8 cellular contexts compared by ENCODE assay signal in the genomic region with DNA sequence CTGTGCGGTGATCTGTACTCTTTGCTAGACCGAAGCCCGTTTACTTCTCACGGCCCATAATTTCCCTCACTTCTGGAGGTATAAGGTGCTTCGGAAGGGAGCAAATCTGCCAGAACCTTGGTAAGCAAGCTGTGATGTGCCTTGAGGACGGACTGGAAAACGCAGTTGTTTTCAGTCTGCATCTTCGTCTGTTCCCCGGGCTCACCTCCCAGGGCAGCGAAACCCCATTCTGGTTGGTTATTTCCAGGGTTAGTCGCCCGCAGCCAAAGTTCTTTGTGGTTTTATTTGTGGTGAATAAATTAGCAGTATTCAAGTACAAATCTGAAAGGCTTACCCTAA. TPM values are rescaled to one million over a fixed set of nuclear protein-coding genes. Genes with fewer than 3 reads are reported as not detected.
DNase-seq lines count a peak whose midpoint lies in the region; ATAC-seq and TF ChIP-seq lines count a peak whose summit lies in the region.

No MANE protein-coding gene starts in this region.

- H3K27ac ChIP-seq in HEK293 (ENCODE audit: extremely low read depth, low read depth, low read length) (peak overlapping the region; percentile 79; the same call in 1 of the 2 replicates), OCI-LY1 (ENCODE audit: low read depth, low read length, poor library complexity, severe bottlenecking) (no peak overlapping the region), mesendoderm (ENCODE audit: low read depth, low read length) (no peak overlapping the region)

- H3F3A ChIP-seq in OCI-LY1 (ENCODE audit: insufficient read depth, low read length) = no peaks in the 10 kb centered on the region

- H3K79me2 ChIP-seq in OCI-LY1 (ENCODE audit: insufficient read depth, low read length) (peaks cover 12% of the 10 kb centered on the region), mesendoderm (ENCODE audit: control insufficient read depth, insufficient read depth, low read length) (peaks cover 2% of the 10 kb centered on the region)

- peak overlapping the region; percentile 94 for H3K9ac ChIP-seq in OCI-LY1 (ENCODE audit: low read length)
- H3K9ac ChIP-seq in mesendoderm (ENCODE audit: low read length) = peak overlapping the region; percentile 93

- H3K56ac ChIP-seq in mesendoderm (ENCODE audit: low read length) = peak overlapping the region; percentile 95

- H3K18ac ChIP-seq in mesendoderm (ENCODE audit: low read length) = no peak overlapping the region

- peak overlapping the region; percentile 94 for H3K27ac Mint-ChIP-seq in chondrocyte (ENCODE audit: unreplicated experiment)

- DNase-seq in chondrocyte (ENCODE audit: low spot score) (no peak), mesendoderm (no peak), GDM1 (lab: John Stamatoyannopoulos, UW) (no peak), cortex of kidney (lab: John Stamatoyannopoulos, UW) (no peak)

- ATAC-seq in GM18858 (IDR thresholded peaks at IDR 0.05; ENCODE audit: unreplicated experiment) = peak; percentile 16
- ATAC-seq in HG02623 (IDR thresholded peaks at IDR 0.05; ENCODE audit: unreplicated experiment) = no peak

- H3K4me3 Mint-ChIP-seq in chondrocyte (ENCODE audit: unreplicated experiment) = peak overlapping the region; percentile 99

- no peaks in the 10 kb centered on the region for H3K27me3 Mint-ChIP-seq in chondrocyte (ENCODE audit: low read depth)

- H3K23ac ChIP-seq in mesendoderm (ENCODE audit: low read length) = no peak overlapping the region

- H3K27me3 ChIP-seq in OCI-LY1 (ENCODE audit: insufficient read depth, low read length) (no peaks in the 10 kb centered on the region), mesendoderm (ENCODE audit: insufficient read depth, low read length, poor library complexity) (no peaks in the 10 kb centered on the region)

- no peak overlapping the region for H2AFZ ChIP-seq in OCI-LY1 (ENCODE audit: low read length)

- WGBS in mesendoderm (ENCODE audit: extremely low coverage, insufficient coverage, low lambda C conversion rate) = no CpG with 5 or more reads among the region's 12 CpGs

- H2BK15ac ChIP-seq in mesendoderm (replicated peaks; ENCODE audit: low read depth) = no peak overlapping the region

- H3K36me3 Mint-ChIP-seq in chondrocyte (ENCODE audit: low read depth) = peaks cover 12% of the 10 kb centered on the region

- POLR2A ChIA-PET in HEK293 (lab: Yijun Ruan, JAX) = interaction anchor here (0.7 to 1.6 kb wide), 7 partner anchors 14 to 446 kb away, joined by 3 to 6 read pairs (median 4); a partner anchor contains a TSS

- H3K9me3 ChIP-seq in HEK293 (ENCODE audit: control insufficient read depth, insufficient read depth, low read depth, low read length) = no peaks in the 10 kb centered on the region
- no peaks in the 10 kb centered on the region for H3K9me3 ChIP-seq in OCI-LY1 (ENCODE audit: low read length)

- no peak overlapping the region for H4K5ac ChIP-seq in mesendoderm (ENCODE audit: low read length)

- peaks cover 20% of the 10 kb centered on the region for H3K4me1 Mint-ChIP-seq in chondrocyte (ENCODE audit: low read depth)

- H4K20me1 ChIP-seq in OCI-LY1 (ENCODE audit: insufficient read depth, low read length) = no peaks in the 10 kb centered on the region

- H4K8ac ChIP-seq in mesendoderm (ENCODE audit: low read depth, low read length) = no peak overlapping the region

- peak overlapping the region; percentile 82 for H3K4me2 ChIP-seq in OCI-LY1 (ENCODE audit: low read length)
- H3K4me2 ChIP-seq in mesendoderm (ENCODE audit: low read length) = peak overlapping the region; percentile 82

- peak overlapping the region; percentile 63 for H3K4me3 ChIP-seq in HEK293 (ENCODE audit: low read depth, low read length)
- peak overlapping the region; percentile 97 for H3K4me3 ChIP-seq in OCI-LY1 (ENCODE audit: low read depth, low read length, poor library complexity, severe bottlenecking)
- peak overlapping the region; percentile 64 for H3K4me3 ChIP-seq in mesendoderm (ENCODE audit: low read length)

- H3K36me3 ChIP-seq in HEK293 (ENCODE audit: control insufficient read depth in 2 of 2, insufficient read depth in 1 of 2, low read length in 2 of 2) = peaks cover 29 to 31% of the 10 kb centered on the region in 2 experiments
- peaks cover 29% of the 10 kb centered on the region for H3K36me3 ChIP-seq in OCI-LY1 (ENCODE audit: insufficient read depth, low read length)
- no peaks in the 10 kb centered on the region for H3K36me3 ChIP-seq in mesendoderm (ENCODE audit: control insufficient read depth, insufficient read depth, low read length)

- H2BK120ac ChIP-seq in mesendoderm (ENCODE audit: low read depth, low read length) = no peak overlapping the region

- H3K9me3 Mint-ChIP-seq in chondrocyte (ENCODE audit: low read depth) = no peaks in the 10 kb centered on the region

- no peak for TF ChIP-seq CTCF in HEK293 (tag by site-specific recombination; IDR thresholded peaks at IDR 0.05)
- no peak for TF ChIP-seq CTCF in OCI-LY1 (IDR thresholded peaks at IDR 0.05; ENCODE audit: low read length)
- TF ChIP-seq CTCF in chondrocyte (IDR thresholded peaks at IDR 0.05) = no peak

- no peak overlapping the region for H3K4ac ChIP-seq in mesendoderm (ENCODE audit: low read depth, low read length)

- H2AK5ac ChIP-seq in mesendoderm (ENCODE audit: low read length) = no peak overlapping the region

- no peaks in the 10 kb centered on the region for H3K9me2 ChIP-seq in OCI-LY1 (ENCODE audit: low read depth, low read length)

- CTCF ChIA-PET in HEK293 (lab: Yijun Ruan, JAX) = interaction anchor here (0.7 to 4.9 kb wide), 6 partner anchors 13 to 139 kb away, joined by 3 to 17 read pairs (median 4); no protein-coding TSS in a partner anchor

- H3K79me1 ChIP-seq in mesendoderm (ENCODE audit: low read length) = peaks cover 2% of the 10 kb centered on the region

- H2BK5ac ChIP-seq in mesendoderm (ENCODE audit: low read length) = no peak overlapping the region

- H3K4me1 ChIP-seq in HEK293 (ENCODE audit: control insufficient read depth, insufficient read depth, low read length) = peaks cover 8% of the 10 kb centered on the region
- H3K4me1 ChIP-seq in OCI-LY1 (ENCODE audit: insufficient read depth, low read length, severe bottlenecking) = peaks cover 17% of the 10 kb centered on the region
- peaks cover 4% of the 10 kb centered on the region for H3K4me1 ChIP-seq in mesendoderm (ENCODE audit: control insufficient read depth, low read depth, low read length)

TF ChIP-seq in HEK293, 187 proteins besides CTCF, POLR2A, EP300 and RAD21:
- peak; percentile 46; the same call in 1 of the 2 replicates for TF ChIP-seq ZNF600 (tag by site-specific recombination; IDR thresholded peaks at IDR 0.05)
- TF ChIP-seq ZBTB20 (tag by site-specific recombination; IDR thresholded peaks at IDR 0.05) = no peak; the same call in 1 of the 2 replicates

RNA-seq across cellular contexts. Expression of a gene that starts 0.4 kb away (rescaled TPM):
- total RNA-seq in chondrocyte = 19.1 to 21.3 TPM (median 19.4 TPM) in 3 replicates
- 36.6 TPM for polyA plus RNA-seq in mesendoderm (2013, experiment 1 of 2)
- 38.9 TPM for polyA plus RNA-seq in mesendoderm (2013, experiment 2 of 2)

RNA-seq across cellular contexts. Expression of a gene that starts 25.0 kb away (rescaled TPM):
- 14.7 to 15.0 TPM (median 14.9 TPM) in 3 replicates for total RNA-seq in chondrocyte
- polyA plus RNA-seq in mesendoderm (2013, experiment 1 of 2) = 8.8 TPM
- polyA plus RNA-seq in mesendoderm (2013, experiment 2 of 2) = 9.7 TPM

RNA-seq across cellular contexts. Expression of a gene that starts 33.9 kb away (rescaled TPM):
- 5.9 to 6.9 TPM (median 6.1 TPM) in 3 replicates for total RNA-seq in chondrocyte
- polyA plus RNA-seq in mesendoderm (2013, experiment 1 of 2) = 9.4 TPM
- polyA plus RNA-seq in mesendoderm (2013, experiment 2 of 2) = 10.7 TPM
